ENCODE assay signal across 8 cellular contexts in the genomic region with DNA sequence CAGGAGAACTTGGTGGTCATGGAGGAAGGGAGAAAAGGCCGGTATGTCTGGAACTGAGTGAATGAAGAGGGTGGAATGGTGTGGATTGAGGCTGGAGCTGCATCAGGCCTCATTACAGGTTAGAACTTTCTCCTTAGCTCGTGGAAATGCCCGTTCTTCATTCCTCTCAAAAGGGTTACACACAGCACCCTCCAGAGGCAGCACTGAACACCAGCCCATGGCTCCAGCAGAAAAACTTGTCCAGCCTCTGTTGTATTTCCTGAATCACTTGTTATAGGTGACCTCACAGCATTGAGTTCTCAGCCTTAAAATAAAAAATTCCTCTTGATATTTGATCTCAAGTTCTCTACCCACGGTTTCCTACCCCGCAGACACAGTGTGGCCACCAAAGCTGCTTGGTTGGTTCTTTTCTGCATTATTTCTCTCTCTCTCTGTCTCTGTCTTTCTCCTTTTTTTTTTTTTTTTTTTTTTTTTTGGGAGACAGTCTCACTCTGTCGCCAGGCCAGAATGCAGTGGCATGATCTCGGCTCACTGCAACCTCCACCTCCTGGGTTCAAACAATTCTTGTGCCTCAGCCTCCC.
DNase-seq lines count a peak whose midpoint lies in the region; ATAC-seq, FAIRE-seq and TF ChIP-seq lines count a peak whose summit lies in the region.

No MANE protein-coding gene starts in this region.

- CTCF ChIA-PET in GM12878 (lab: Yijun Ruan, JAX), result interaction anchor here (0.6 to 2.1 kb wide), 5 partner anchors 9 to 419 kb away, joined by 3 to 9 read pairs (median 6); no protein-coding TSS in a partner anchor

- ATAC-seq in GM12878, result peak; percentile 70
- ATAC-seq in GM21619 (IDR thresholded peaks at IDR 0.05; ENCODE audit: unreplicated experiment), result no peak
- no peak for ATAC-seq in GM21423 (IDR thresholded peaks at IDR 0.05; ENCODE audit: unreplicated experiment)

- intact Hi-C loops in GM12878 (cut with micrococcal nuclease; ENCODE audit: unreplicated experiment), result loop anchor here (10.0 kb wide), 1 partner anchor 189 kb away; no protein-coding TSS in a partner anchor

- DNase-seq in AG08395 (ENCODE audit: low spot score), result peak; percentile 86
- peak; percentile 46 to 70 for DNase-seq in NCI-H526 (lab: John Stamatoyannopoulos, UW)
- DNase-seq in GM12878 (ENCODE audit: low read depth, low spot score), result no peak
- DNase-seq in iPS DF 4.7 (ENCODE audit: extremely low read depth, low spot score), result peak; percentile 25
- no peak for DNase-seq in smooth muscle cell (lab: John Stamatoyannopoulos, UW; ENCODE audit: unreplicated experiment)

- TF ChIP-seq POLR2A in GM12878 (IDR thresholded peaks at IDR 0.05; ENCODE audit: low read depth, low read length), result no peak

- H3K4me3 ChIP-seq in GM12878 (no peak overlapping the region), smooth muscle cell (no peak overlapping the region)

- H3K4me2 ChIP-seq in GM12878 (ENCODE audit: control insufficient read depth, insufficient read depth) (no peak overlapping the region), smooth muscle cell (no peak overlapping the region)

- TF ChIP-seq CTCF in GM12873 (IDR thresholded peaks at IDR 0.05; ENCODE audit: insufficient read depth, low read depth, low read length, missing control alignments), result peak; percentile 52
- peak; percentile 38 to 59 (median 49); a peak in 4 of 6 replicates for TF ChIP-seq CTCF in GM12878 (IDR thresholded peaks at IDR 0.05 in 2 of 3, conservative IDR thresholded peaks at IDR 0.05 in 1 of 3; ENCODE audit: control insufficient read depth in 2 of 3, extremely low read depth in 1 of 3, insufficient read depth in 1 of 3, low read depth in 3 of 3, low read length in 3 of 3)
- peak; percentile 52 for TF ChIP-seq CTCF in smooth muscle cell (IDR thresholded peaks at IDR 0.05; ENCODE audit: borderline replicate concordance, insufficient read depth, poor library complexity, severe bottlenecking)

- SMC1A ChIA-PET in GM12878 (lab: Charles Lee; ENCODE audit: uncharacterized antibody, unreplicated experiment), result interaction anchor here (0.6 to 0.9 kb wide), 2 partner anchors 190 to 233 kb away, joined by 4 read pairs; no protein-coding TSS in a partner anchor

- POLR2A ChIA-PET in GM12878 (lab: Charles Lee), result interaction anchor here (0.7 kb wide), 2 partner anchors 22 to 662 kb away, joined by 3 read pairs; no protein-coding TSS in a partner anchor

- no peaks in the 10 kb centered on the region; a peak in 2 of 4 replicates for H3K27me3 ChIP-seq in GM12878 (replicated peaks in 1 of 2; ENCODE audit: control insufficient read depth in 2 of 2, insufficient read depth in 2 of 2, low read length in 1 of 2)
- H3K27me3 ChIP-seq in smooth muscle cell (ENCODE audit: low read depth), result no peaks in the 10 kb centered on the region

- H3K79me2 ChIP-seq in GM12878 (ENCODE audit: control insufficient read depth, insufficient read depth, low read length) (no peaks in the 10 kb centered on the region), smooth muscle cell (ENCODE audit: low read depth) (no peaks in the 10 kb centered on the region)

- WGBS in GM12878 (ENCODE audit: insufficient coverage, insufficient replicate concordance, low lambda C conversion rate, missing lambda C conversion rate), result 13% methylated on average over 5 of the region's 7 CpGs
- WGBS in smooth muscle cell (ENCODE audit: low lambda C conversion rate), result 70% methylated on average over 7 of the region's 7 CpGs

- TF ChIP-seq EP300 in GM12878 (IDR thresholded peaks at IDR 0.05; ENCODE audit: borderline replicate concordance in 1 of 2, control insufficient read depth in 1 of 2, low read depth in 2 of 2, low read length in 2 of 2), result no peak

- H3K9ac ChIP-seq in GM12878 (ENCODE audit: control insufficient read depth, insufficient read depth, low read length), result no peak overlapping the region
- H3K9ac ChIP-seq in smooth muscle cell (ENCODE audit: low read depth), result no peak overlapping the region

- FAIRE-seq in GM12878 (lab: Jason Lieb, UNC), result no peak

- no peaks in the 10 kb centered on the region; the same call in 2 of the 3 replicates for H3K9me3 ChIP-seq in GM12878 (replicated peaks; ENCODE audit: control insufficient read depth, insufficient read depth, low read length)
- H3K9me3 ChIP-seq in smooth muscle cell (replicated peaks; ENCODE audit: low read depth), result no peaks in the 10 kb centered on the region

- no peak overlapping the region for H2AFZ ChIP-seq in GM12878 (ENCODE audit: control insufficient read depth, low read depth, low read length)
- H2AFZ ChIP-seq in smooth muscle cell (ENCODE audit: low read depth), result no peak overlapping the region

- H3K36me3 ChIP-seq in GM12878 (ENCODE audit: control insufficient read depth in 2 of 2, insufficient read depth in 2 of 2, low read length in 1 of 2), result no peaks in the 10 kb centered on the region
- H3K36me3 ChIP-seq in smooth muscle cell (ENCODE audit: low read depth), result no peaks in the 10 kb centered on the region

- H4K20me1 ChIP-seq in GM12878 (ENCODE audit: control insufficient read depth, insufficient read depth), result no peaks in the 10 kb centered on the region
- no peaks in the 10 kb centered on the region for H4K20me1 ChIP-seq in smooth muscle cell (ENCODE audit: low read depth)

- H3F3A ChIP-seq in smooth muscle cell (ENCODE audit: low read depth), result peaks cover 6% of the 10 kb centered on the region

- in situ Hi-C loops in GM12878 (cut with MboI), result no loop called here

- peak; percentile 12; the same call in 1 of the 2 replicates for TF ChIP-seq RAD21 in GM12878 (IDR thresholded peaks at IDR 0.05; ENCODE audit: insufficient read depth, low read depth, low read length)

- H3K27ac ChIP-seq in GM12878 (ENCODE audit: control insufficient read depth, insufficient read depth) (no peak overlapping the region), smooth muscle cell (ENCODE audit: low read depth) (peak overlapping the region; percentile 56)

- BruUV-seq in GM12878 (replicated peaks; lab: Mats Ljungman, UMichigan), result no TSS peak

- RAD21 ChIA-PET in GM12878 (lab: Charles Lee; ENCODE audit: unreplicated experiment), result interaction anchor here (0.7 to 1.3 kb wide), 2 partner anchors 166 to 190 kb away, joined by 3 read pairs; no protein-coding TSS in a partner anchor

- no peaks in the 10 kb centered on the region; the same call in 1 of the 2 replicates for H3K4me1 ChIP-seq in GM12878 (ENCODE audit: control insufficient read depth, insufficient read depth, low read length)
- H3K4me1 ChIP-seq in smooth muscle cell (ENCODE audit: low read depth), result no peaks in the 10 kb centered on the region

TF ChIP-seq in GM12878, 131 proteins besides CTCF, POLR2A, EP300 and RAD21:
- TF ChIP-seq HDAC6 (IDR thresholded peaks at IDR 0.05; ENCODE audit: unreplicated experiment) (no peak), NBN (IDR thresholded peaks at IDR 0.05) (no peak), SMC3 (IDR thresholded peaks at IDR 0.05; ENCODE audit: borderline replicate concordance, low read length) (peak; percentile 51; the same call in 1 of the 2 replicates)
- TF ChIP-seq, protein P1, sequence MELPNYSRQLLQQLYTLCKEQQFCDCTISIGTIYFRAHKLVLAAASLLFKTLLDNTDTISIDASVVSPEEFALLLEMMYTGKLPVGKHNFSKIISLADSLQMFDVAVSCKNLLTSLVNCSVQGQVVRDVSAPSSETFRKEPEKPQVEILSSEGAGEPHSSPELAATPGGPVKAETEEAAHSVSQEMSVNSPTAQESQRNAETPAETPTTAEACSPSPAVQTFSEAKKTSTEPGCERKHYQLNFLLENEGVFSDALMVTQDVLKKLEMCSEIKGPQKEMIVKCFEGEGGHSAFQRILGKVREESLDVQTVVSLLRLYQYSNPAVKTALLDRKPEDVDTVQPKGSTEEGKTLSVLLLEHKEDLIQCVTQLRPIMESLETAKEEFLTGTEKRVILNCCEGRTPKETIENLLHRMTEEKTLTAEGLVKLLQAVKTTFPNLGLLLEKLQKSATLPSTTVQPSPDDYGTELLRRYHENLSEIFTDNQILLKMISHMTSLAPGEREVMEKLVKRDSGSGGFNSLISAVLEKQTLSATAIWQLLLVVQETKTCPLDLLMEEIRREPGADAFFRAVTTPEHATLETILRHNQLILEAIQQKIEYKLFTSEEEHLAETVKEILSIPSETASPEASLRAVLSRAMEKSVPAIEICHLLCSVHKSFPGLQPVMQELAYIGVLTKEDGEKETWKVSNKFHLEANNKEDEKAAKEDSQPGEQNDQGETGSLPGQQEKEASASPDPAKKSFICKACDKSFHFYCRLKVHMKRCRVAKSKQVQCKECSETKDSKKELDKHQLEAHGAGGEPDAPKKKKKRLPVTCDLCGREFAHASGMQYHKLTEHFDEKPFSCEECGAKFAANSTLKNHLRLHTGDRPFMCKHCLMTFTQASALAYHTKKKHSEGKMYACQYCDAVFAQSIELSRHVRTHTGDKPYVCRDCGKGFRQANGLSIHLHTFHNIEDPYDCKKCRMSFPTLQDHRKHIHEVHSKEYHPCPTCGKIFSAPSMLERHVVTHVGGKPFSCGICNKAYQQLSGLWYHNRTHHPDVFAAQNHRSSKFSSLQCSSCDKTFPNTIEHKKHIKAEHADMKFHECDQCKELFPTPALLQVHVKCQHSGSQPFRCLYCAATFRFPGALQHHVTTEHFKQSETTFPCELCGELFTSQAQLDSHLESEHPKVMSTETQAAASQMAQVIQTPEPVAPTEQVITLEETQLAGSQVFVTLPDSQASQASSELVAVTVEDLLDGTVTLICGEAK (IDR thresholded peaks at IDR 0.05; ENCODE audit: borderline replicate concordance), result no peak
TF ChIP-seq in GM12878: peak in this region for 1.

Comparison
In these comparisons a context has a peak if more than half of its experiments do, and no peak if none do; other contexts are left out.
1. DNase-seq: peak in AG08395 (single experiment), NCI-H526 (2 of 2) and iPS DF 4.7 (single experiment); none in GM12878 (single experiment) and smooth muscle cell (single experiment).
2. Peak in every context shown above with its lines, with median percentiles within 50 percentile points of each other: CTCF ChIP-seq.